In genomic region chr19:46351241-46352041, GRCh38 we compare ENCODE assay signal across 1 cellular context.
TF ChIP-seq lines count a peak whose summit lies in the region.

No MANE protein-coding gene starts in this region.

TF ChIP-seq in liver, 16 proteins besides CTCF, POLR2A, EP300 and RAD21 (continued from another document):
- no peak for TF ChIP-seq REST (IDR thresholded peaks at IDR 0.05)
- TF ChIP-seq FOXA2 (IDR thresholded peaks at IDR 0.05): no peak
